20 cellular contexts compared by ENCODE assay signal in genomic region chr21:28396421-28396820, GRCh38.
"Had no signal": no experiment of that assay in that cellular context is flagged by ENCODE, and none has a peak within 500 bp of the region (broad histone marks: within the 10 kb centered on the region; RNA-seq: fewer than 3 reads in every experiment).

No MANE protein-coding gene starts in this region.

- H3K9me3 ChIP-seq: left lung, lower lobe of right lung, ovary, right atrium auricular region, sigmoid colon had no signal

- H3K4me2 ChIP-seq: neural progenitor cell had no signal

- DNase-seq: cortex of kidney; dorsolateral prefrontal cortex; effector CD8-positive, alpha-beta T cell; heart left ventricle; hippocampal formation; left lung; lower lobe of right lung; mesenchymal stem cell; midbrain; nucleus accumbens; ovary; sigmoid colon; stimulated activated CD4-positive, alpha-beta T cell treated with anti-CD3 and anti-CD28 coated beads, Interleukin-12 subunit alpha, Interleukin-12 subunit beta, amount 100 ng/mL, for 4 hours; stimulated activated naive CD4-positive, alpha-beta T cell treated with Interleukin-2 at 50 U/mL for 16 hours; trophoblast cell had no signal

- H3K36me3 ChIP-seq: heart left ventricle, left lung, lower lobe of right lung, neural progenitor cell, ovary, right atrium auricular region, sigmoid colon had no signal

- H3K27me3 ChIP-seq: dorsolateral prefrontal cortex, heart left ventricle, left lung, neural progenitor cell, ovary, right atrium auricular region, sigmoid colon had no signal

- H3K4me3 ChIP-seq: dorsolateral prefrontal cortex, heart left ventricle, left lung, lower lobe of right lung, neural progenitor cell, ovary, right atrium auricular region, sigmoid colon, skin epidermis had no signal

- H3K27ac Mint-ChIP-seq: natural killer cell treated with Interleukin-12 subunit alpha and Interleukin-12 subunit beta and Interleukin-15 and Interleukin-18, amount 100 ng/mL, for 72 hours; neural progenitor cell had no signal

- H2AFZ ChIP-seq: neural progenitor cell had no signal

- H3K4me1 ChIP-seq: heart left ventricle, left lung, lower lobe of right lung, neural progenitor cell, right atrium auricular region, sigmoid colon had no signal

- H3K4me3 Mint-ChIP-seq: natural killer cell treated with Interleukin-12 subunit alpha and Interleukin-12 subunit beta and Interleukin-15 and Interleukin-18, amount 100 ng/mL, for 72 hours; neural progenitor cell had no signal

- H3K36me3 Mint-ChIP-seq: natural killer cell treated with Interleukin-12 subunit alpha and Interleukin-12 subunit beta and Interleukin-15 and Interleukin-18, amount 100 ng/mL, for 72 hours; neural progenitor cell had no signal

- H3K27ac ChIP-seq: dorsolateral prefrontal cortex, epithelial cell of prostate, heart left ventricle, left lung, lower lobe of right lung, neural progenitor cell, ovary, right atrium auricular region, sigmoid colon, skin epidermis had no signal

- H3K4me1 Mint-ChIP-seq: neural progenitor cell had no signal

- ATAC-seq: heart left ventricle, left lung, lower lobe of right lung had no signal
